Comparison of ENCODE assay signal across 15 cellular contexts in genomic region chr19:49845433-49845832, GRCh38.
"Had no signal": no experiment of that assay in that cellular context is flagged by ENCODE, and none has a peak within 500 bp of the region (broad histone marks: within the 10 kb centered on the region; RNA-seq: fewer than 3 reads in every experiment).

No MANE protein-coding gene starts in this region.

- H3K4me3 ChIP-seq: ascending aorta, colonic mucosa, right atrium auricular region, skin epidermis, thyroid gland, uterus had no signal

- H3K9me3 ChIP-seq: ascending aorta, colonic mucosa, right atrium auricular region, thyroid gland, uterus had no signal

- H3K4me3 Mint-ChIP-seq: activated CD8-positive, alpha-beta T cell treated with anti-CD3 and anti-CD28 coated beads, Interleukin-2, amount 10 ng/mL, durations not matched to agents 7 days and 5 days; activated naive CD8-positive, alpha-beta T cell treated with anti-CD3 and anti-CD28 coated beads, Interleukin-2, amount 50 U/mL, for 24 hours had no signal

- H3K27me3 ChIP-seq: ascending aorta, colonic mucosa, right atrium auricular region, thyroid gland, uterus had no signal

- H3K4me1 ChIP-seq: ascending aorta, colonic mucosa, uterus had no signal

- H3K27ac Mint-ChIP-seq: activated CD8-positive, alpha-beta T cell treated with anti-CD3 and anti-CD28 coated beads, Interleukin-2, amount 10 ng/mL, durations not matched to agents 7 days and 5 days; activated naive CD8-positive, alpha-beta T cell treated with anti-CD3 and anti-CD28 coated beads, Interleukin-2, amount 50 U/mL, for 24 hours had no signal

- ATAC-seq: activated CD8-positive, alpha-beta T cell treated with anti-CD3 and anti-CD28 coated beads, Interleukin-2, amount 10 ng/mL, durations not matched to agents 7 days and 5 days; activated naive CD8-positive, alpha-beta T cell treated with anti-CD3 and anti-CD28 coated beads, Interleukin-2, amount 50 U/mL, for 24 hours had no signal

- H3K27ac ChIP-seq: ascending aorta, colonic mucosa, right atrium auricular region, skin epidermis, thyroid gland, uterus had no signal

- H3K36me3 ChIP-seq: colonic mucosa, right atrium auricular region, thyroid gland, uterus had no signal

- DNase-seq: activated CD4-positive, alpha-beta T cell treated with anti-CD3 and anti-CD28 coated beads for 4 hours; activated CD8-positive, alpha-beta memory T cell treated with anti-CD3 and anti-CD28 coated beads, Interleukin-2, amount 50 U/mL, for 48 hours; activated CD8-positive, alpha-beta T cell treated with anti-CD3 and anti-CD28 coated beads, Interleukin-2, amount 10 ng/mL, durations not matched to agents 7 days and 5 days; activated naive CD4-positive, alpha-beta T cell treated with Interleukin-2 at 50 U/mL for 16 hours; activated naive CD8-positive, alpha-beta T cell treated with anti-CD3 and anti-CD28 coated beads, Interleukin-2, amount 50 U/mL, for 24 hours; colonic mucosa; effector CD4-positive, alpha-beta T cell; kidney; stimulated activated CD4-positive, alpha-beta T cell treated with anti-CD3 and anti-CD28 coated beads, Interleukin-4, amount 100 ng/mL, for 4 hours; T-helper 9 cell; thyroid gland; uterus had no signal

- H3K27me3 Mint-ChIP-seq: activated naive CD8-positive, alpha-beta T cell treated with anti-CD3 and anti-CD28 coated beads, Interleukin-2, amount 50 U/mL, for 24 hours had no signal
